ENCODE assay signal across 8 cellular contexts in the genomic region with DNA sequence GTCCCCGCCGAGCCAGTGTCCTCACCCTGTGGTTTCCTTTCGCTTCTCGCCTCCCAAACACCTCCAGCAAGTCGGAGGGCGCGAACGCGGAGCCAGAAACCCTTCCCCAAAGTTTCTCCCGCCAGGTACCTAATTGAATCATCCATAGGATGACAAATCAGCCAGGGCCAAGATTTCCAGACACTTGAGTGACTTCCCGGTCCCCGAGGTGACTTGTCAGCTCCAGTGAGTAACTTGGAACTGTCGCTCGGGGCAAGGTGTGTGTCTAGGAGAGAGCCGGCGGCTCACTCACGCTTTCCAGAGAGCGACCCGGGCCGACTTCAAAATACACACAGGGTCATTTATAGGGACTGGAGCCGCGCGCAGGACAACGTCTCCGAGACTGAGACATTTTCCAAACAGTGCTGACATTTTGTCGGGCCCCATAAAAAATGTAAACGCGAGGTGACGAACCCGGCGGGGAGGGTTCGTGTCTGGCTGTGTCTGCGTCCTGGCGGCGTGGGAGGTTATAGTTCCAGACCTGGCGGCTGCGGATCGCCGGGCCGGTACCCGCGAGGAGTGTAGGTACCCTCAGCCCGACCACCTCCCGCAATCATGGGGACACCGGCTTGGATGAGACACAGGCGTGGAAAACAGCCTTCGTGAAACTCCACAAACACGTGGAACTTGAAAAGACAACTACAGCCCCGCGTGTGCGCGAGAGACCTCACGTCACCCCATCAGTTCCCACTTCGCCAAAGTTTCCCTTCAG. TPM values are rescaled to one million over a fixed set of nuclear protein-coding genes. Genes with fewer than 3 reads are reported as not detected.
DNase-seq lines count a peak whose midpoint lies in the region; ATAC-seq, FAIRE-seq and TF ChIP-seq lines count a peak whose summit lies in the region.

No MANE protein-coding gene starts in this region.

- H3K9me3 Mint-ChIP-seq in nephron progenitor cell = no peaks in the 10 kb centered on the region

- POLR2A ChIA-PET in AG04449 (lab: Yijun Ruan, JAX) = no interaction called here

- peak; percentile 3 for ATAC-seq in upper lobe of right lung

- TF ChIP-seq CTCF in AG04449 (IDR thresholded peaks at IDR 0.05; ENCODE audit: insufficient read depth, low read length, missing control alignments) (no peak), fibroblast of mammary gland (conservative IDR thresholded peaks at IDR 0.05; ENCODE audit: control insufficient read depth, insufficient read depth, low read depth, low read length) (no peak), nephron progenitor cell (IDR thresholded peaks at IDR 0.05) (no peak), upper lobe of right lung (IDR thresholded peaks at IDR 0.05) (no peak)

- no peaks in the 10 kb centered on the region for H3K9me3 ChIP-seq in Karpas-422 (ENCODE audit: low read length)
- H3K9me3 ChIP-seq in upper lobe of right lung = no peaks in the 10 kb centered on the region

- peak overlapping the region; percentile 46 for H3K9ac ChIP-seq in Karpas-422 (ENCODE audit: low read length)

- no peaks in the 10 kb centered on the region for H3K79me2 ChIP-seq in Karpas-422 (ENCODE audit: low read length)

- H3K4me1 ChIP-seq in Karpas-422 (ENCODE audit: low read length) = peaks cover 8% of the 10 kb centered on the region; the same call in 1 of the 2 replicates
- peaks cover 10% of the 10 kb centered on the region for H3K4me1 ChIP-seq in upper lobe of right lung

- no peaks in the 10 kb centered on the region for H3K27me3 ChIP-seq in Karpas-422 (ENCODE audit: low read length)
- no peaks in the 10 kb centered on the region for H3K27me3 ChIP-seq in upper lobe of right lung

- no peaks in the 10 kb centered on the region for H4K20me1 ChIP-seq in Karpas-422 (ENCODE audit: insufficient read depth, low read depth, low read length)

- DNase-seq in AG04449 (ENCODE audit: low read depth, low spot score) (no peak), GM19239 (ENCODE audit: insufficient read length, low spot score) (peak; percentile 26), Karpas-422 (no peak), fibroblast of mammary gland (ENCODE audit: low read depth) (peak; percentile 47), nephron progenitor cell (peak; percentile 29), upper lobe of right lung (peak; percentile 73), cerebellar nuclear complex (lab: John Stamatoyannopoulos, UW) (no peak)
- peak; percentile 55 for DNase-seq in activated T-cell treated with anti-CD3 and anti-CD28 coated beads, Interleukin-2, amount 50 U/mL, for 1 hour

- H3K4me3 ChIP-seq in AG04449 (ENCODE audit: low read depth, low read length) = peak overlapping the region; percentile 84
- H3K4me3 ChIP-seq in Karpas-422 (ENCODE audit: low read length) = peak overlapping the region; percentile 61
- H3K4me3 ChIP-seq in fibroblast of mammary gland (ENCODE audit: control insufficient read depth, low read depth, low read length) = peak overlapping the region; percentile 63
- peak overlapping the region; percentile 73 for H3K4me3 ChIP-seq in upper lobe of right lung

- H3K36me3 Mint-ChIP-seq in nephron progenitor cell (ENCODE audit: low read depth) = no peaks in the 10 kb centered on the region

- H3K27me3 Mint-ChIP-seq in nephron progenitor cell (ENCODE audit: low read depth, poor library complexity) = peaks cover 39% of the 10 kb centered on the region

- H3K9me2 ChIP-seq in Karpas-422 (replicated peaks; ENCODE audit: insufficient read depth, low read length) = no peaks in the 10 kb centered on the region

- intact Hi-C loops in upper lobe of right lung (cut with DNase I) = no loop called here

- peak overlapping the region; percentile 71 for H3K4me2 ChIP-seq in Karpas-422 (ENCODE audit: low read depth, low read length, poor library complexity, severe bottlenecking)

- H3K36me3 ChIP-seq in Karpas-422 (ENCODE audit: insufficient read depth, low read length) (no peaks in the 10 kb centered on the region), upper lobe of right lung (no peaks in the 10 kb centered on the region)

- H3K4me3 Mint-ChIP-seq in nephron progenitor cell = peak overlapping the region; percentile 93

- H2AFZ ChIP-seq in Karpas-422 (ENCODE audit: low read length) = peak overlapping the region; percentile 41; the same call in 1 of the 2 replicates

- CTCF ChIA-PET in AG04449 (lab: Yijun Ruan, JAX) = interaction anchor here (1.1 to 3.9 kb wide), 6 partner anchors 40 to 192 kb away, joined by 3 to 21 read pairs (median 4); no protein-coding TSS in a partner anchor

- H3K27ac ChIP-seq in Karpas-422 (ENCODE audit: low read length) (no peak overlapping the region), upper lobe of right lung (peak overlapping the region; percentile 93)

- peak; percentile 11 for FAIRE-seq in GM19239 (lab: Jason Lieb, UNC)

- H3K4me1 Mint-ChIP-seq in nephron progenitor cell = peaks cover 40% of the 10 kb centered on the region

- H3K27ac Mint-ChIP-seq in nephron progenitor cell = peak overlapping the region; percentile 20

RNA-seq across cellular contexts. Expression of a gene that starts 1.4 kb away (rescaled TPM):
- total RNA-seq in Karpas-422 (2014; rRNA removed; shearing (Covaris generic); ENCODE audit: low replicate concordance) = not detected in 2 replicates
- total RNA-seq in upper lobe of right lung = 24.1 TPM

Comparison
In these comparisons a context has a peak if more than half of its experiments do, and no peak if none do; other contexts are left out.
1. DNase-seq: peak in GM19239 (single experiment), activated T-cell treated with anti-CD3 and anti-CD28 coated beads, Interleukin-2, amount 50 U/mL, for 1 hour (single experiment), fibroblast of mammary gland (single experiment), nephron progenitor cell (single experiment) and upper lobe of right lung (single experiment); none in AG04449 (single experiment), Karpas-422 (single experiment) and cerebellar nuclear complex (0 of 2).
2. RNA of a gene that starts 1.4 kb away (total RNA-seq): 24.1 TPM in upper lobe of right lung (single experiment); not detected in Karpas-422; every median in the first group is over 10 times any median in the second.
3. Peak in every context shown above with its lines, with median percentiles within 50 percentile points of each other: H3K4me3 ChIP-seq.